ENCODE assay signal across 8 cellular contexts in the genomic region with DNA sequence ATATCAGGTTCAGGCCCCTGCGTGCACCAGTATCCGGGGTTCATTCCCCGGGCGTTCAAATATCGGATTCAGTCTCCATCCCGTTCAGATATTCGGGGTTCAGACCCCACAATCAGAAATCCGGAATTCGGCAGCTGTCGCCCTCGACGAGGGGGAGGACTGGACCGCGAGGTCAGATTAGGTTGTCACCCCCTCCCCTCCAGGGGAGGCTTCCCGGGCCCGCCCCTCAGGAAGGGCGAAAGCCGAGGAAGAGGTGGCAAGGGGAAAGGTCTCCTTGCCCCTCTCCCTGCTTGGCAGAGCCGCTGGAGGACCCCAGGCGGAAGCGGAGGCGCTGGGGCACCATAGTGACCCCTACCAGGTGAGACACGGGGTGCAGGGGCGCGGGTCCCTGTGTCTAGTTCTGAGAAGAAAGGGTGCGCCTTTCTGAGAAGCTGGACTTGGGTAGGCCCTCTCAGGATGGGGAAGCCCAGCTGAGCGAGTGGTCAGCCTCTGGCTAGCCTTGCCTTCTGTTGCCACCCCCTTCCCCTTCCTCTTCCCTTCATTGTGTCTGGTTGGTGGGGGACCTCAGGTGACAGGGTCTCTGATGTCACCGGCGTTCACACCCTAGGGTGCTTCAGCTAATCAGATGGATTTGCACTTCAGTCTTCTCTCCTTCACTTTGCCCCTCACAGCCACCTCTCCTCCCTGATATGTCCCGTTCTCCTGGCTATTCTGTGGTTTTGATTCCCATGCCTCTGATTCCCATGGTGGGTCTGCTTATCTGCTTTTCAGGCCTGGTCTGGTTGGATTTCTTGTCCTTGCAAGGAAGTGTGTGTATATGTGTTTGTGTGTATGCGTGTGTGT. TPM values are rescaled to one million over a fixed set of nuclear protein-coding genes. Genes with fewer than 3 reads are reported as not detected.
DNase-seq lines count a peak whose midpoint lies in the region; ATAC-seq, FAIRE-seq and TF ChIP-seq lines count a peak whose summit lies in the region.

No MANE protein-coding gene starts in this region.

- H3K9ac ChIP-seq in DND-41 (ENCODE audit: low read depth, low read length) = peak overlapping the region; percentile 90

- H3K27ac ChIP-seq in DND-41 (ENCODE audit: low read length) (peak overlapping the region; percentile 88), small intestine (ENCODE audit: low read depth in 1 of 2, low read length in 1 of 2) (peak overlapping the region in 1 of 2 donors; percentile 95)

- H3K4me2 ChIP-seq in DND-41 (ENCODE audit: insufficient read depth, low read length) = peak overlapping the region; percentile 79

- DNase-seq in DND-41 (no peak), KBM-7 (peak; percentile 19), astrocyte of the hippocampus (ENCODE audit: low read depth, low spot score) (peak; percentile 27), iPS-NIHi7 (ENCODE audit: extremely low spot score) (peak; percentile 58), small intestine (peak; percentile 24)
- no peak for DNase-seq in NK-92 treated with Interleukin-12 subunit alpha and Interleukin-12 subunit beta, amount 100 ng/mL, for 24 hours (lab: John Stamatoyannopoulos, UW)

- no peak for ATAC-seq in DND-41 (ENCODE audit: insufficient read depth, low read depth)
- no peak for ATAC-seq in HG03045 (IDR thresholded peaks at IDR 0.05; ENCODE audit: unreplicated experiment)
- ATAC-seq in GM19035 (IDR thresholded peaks at IDR 0.05; ENCODE audit: unreplicated experiment) = no peak

- peak overlapping the region; percentile 80 to 92 for H3K4me3 ChIP-seq in DND-41 (ENCODE audit: low read depth in 1 of 2, low read length in 2 of 2)
- peak overlapping the region; percentile 83 to 86 for H3K4me3 ChIP-seq in small intestine (ENCODE audit: low read depth in 1 of 2, low read length in 2 of 2)

- 2% methylated on average over 23 to 31 of the region's 31 CpGs for WGBS in small intestine, 3 donors

- H4K20me1 ChIP-seq in DND-41 (ENCODE audit: insufficient read depth, low read length) = peaks cover 48% of the 10 kb centered on the region

- no peak for FAIRE-seq in small intestine (lab: Jason Lieb, UNC)

- no peaks in the 10 kb centered on the region for H3K9me3 ChIP-seq in DND-41 (ENCODE audit: insufficient read depth, low read length, severe bottlenecking)
- H3K9me3 ChIP-seq in small intestine (ENCODE audit: control insufficient read depth, low read depth) = no peaks in the 10 kb centered on the region

- H3K36me3 ChIP-seq in DND-41 (ENCODE audit: insufficient read depth, low read length) = peaks cover 47% of the 10 kb centered on the region
- peaks cover 6 to 7% of the 10 kb centered on the region in 2 donors for H3K36me3 ChIP-seq in small intestine (ENCODE audit: control insufficient read depth in 2 of 2, insufficient read depth in 2 of 2, low read length in 2 of 2)

- in situ Hi-C loops in KBM-7 (cut with MboI; ENCODE audit: low pct_unique_long_range_greater_than_20kb, low sequenced_read_pairs) = no loop called here

- no peaks in the 10 kb centered on the region for H3K27me3 ChIP-seq in DND-41 (ENCODE audit: insufficient read depth, low read length, poor library complexity)
- no peaks in the 10 kb centered on the region for H3K27me3 ChIP-seq in small intestine (ENCODE audit: control insufficient read depth in 2 of 2, insufficient read depth in 2 of 2, low read length in 2 of 2)

- peak overlapping the region; percentile 97 for H2AFZ ChIP-seq in DND-41 (ENCODE audit: low read depth, low read length)

- H3K79me2 ChIP-seq in DND-41 (ENCODE audit: insufficient read depth, low read length) = peaks cover 49% of the 10 kb centered on the region

- H3K4me1 ChIP-seq in DND-41 (ENCODE audit: insufficient read depth, low read length) (peaks cover 45% of the 10 kb centered on the region), small intestine (ENCODE audit: control insufficient read depth in 2 of 2, insufficient read depth in 1 of 2, low read depth in 1 of 2, low read length in 1 of 2) (peaks cover 0 to 12% of the 10 kb centered on the region in 2 donors)

- peak; percentile 17 for TF ChIP-seq CTCF in DND-41 (IDR thresholded peaks at IDR 0.05; ENCODE audit: borderline replicate concordance, extremely low read depth, low read length, poor library complexity, severe bottlenecking)

RNA-seq across cellular contexts. Expression of a gene that starts 0.8 kb away (rescaled TPM):
- polyA plus RNA-seq in small intestine = 10 to 100 TPM; 21.6 to 30.0 (median 28.0) TPM

RNA-seq across cellular contexts. Expression of a gene that starts 12.6 kb away (rescaled TPM):
- 100 to 1,000 TPM; 170 to 334 (median 314) TPM for polyA plus RNA-seq in small intestine

RNA-seq across cellular contexts. Expression of a gene that starts 20.9 kb away (rescaled TPM):
- polyA plus RNA-seq in small intestine = 10 to 100 TPM; 14.6 to 15.2 (median 15.0) TPM

RNA-seq across cellular contexts. Expression of a gene that starts 21.5 kb away (rescaled TPM):
- polyA plus RNA-seq in small intestine = 10 to 100 TPM; 49.2 to 80.4 (median 55.1) TPM

RNA-seq across cellular contexts. Expression of a gene that starts 36.3 kb away (rescaled TPM):
- polyA plus RNA-seq in small intestine = 1 to 10 TPM in 2 of 3 donors, not detected in 1; 1.3 to 1.6 TPM

Comparison
In these comparisons a context has a peak if more than half of its experiments do, and no peak if none do; other contexts are left out.
1. DNase-seq: peak in KBM-7 (single experiment), astrocyte of the hippocampus (single experiment), iPS-NIHi7 (single experiment) and small intestine (single experiment); none in DND-41 (single experiment) and NK-92 treated with Interleukin-12 subunit alpha and Interleukin-12 subunit beta, amount 100 ng/mL, for 24 hours (single experiment).